ENCODE assay signal across 17 cellular contexts in genomic region chr13:106916329-106916728, GRCh38.
DNase-seq lines count a peak whose midpoint lies in the region; ATAC-seq and TF ChIP-seq lines count a peak whose summit lies in the region.
"Had no signal": no experiment of that assay in that cellular context is flagged by ENCODE, and none has a peak within 500 bp of the region (broad histone marks: within the 10 kb centered on the region; RNA-seq: fewer than 3 reads in every experiment).

No MANE protein-coding gene starts in this region.

- no peaks in the 10 kb centered on the region for H3K36me3 Mint-ChIP-seq in mesothelial cell of epicardium
- H3K36me3 Mint-ChIP-seq: activated CD8-positive, alpha-beta memory T cell treated with anti-CD3 and anti-CD28 coated beads, Interleukin-2, amount 10 ng/mL, durations not matched to agents 7 days and 5 days had no signal

- peak overlapping the region; percentile 49 for H3K4me3 Mint-ChIP-seq in mesothelial cell of epicardium
- H3K4me3 Mint-ChIP-seq: activated CD8-positive, alpha-beta memory T cell treated with anti-CD3 and anti-CD28 coated beads, Interleukin-2, amount 10 ng/mL, durations not matched to agents 7 days and 5 days had no signal

- DNase-seq in right atrium auricular region (ENCODE audit: low spot score): no peak
- DNase-seq in Right ventricle myocardium inferior (ENCODE audit: missing footprints): no peak
- DNase-seq in brain microvascular endothelial cell: peak; percentile 11
- DNase-seq in mesothelial cell of epicardium (ENCODE audit: low spot score in 2 of 2, unreplicated experiment in 2 of 2): no peak
- DNase-seq in upper lobe of left lung: no peak
- no peak for DNase-seq in GF-D8 (lab: John Stamatoyannopoulos, UW)
- DNase-seq in stomach: no peak
- DNase-seq: activated CD8-positive, alpha-beta memory T cell treated with anti-CD3 and anti-CD28 coated beads, Interleukin-2, amount 10 ng/mL, durations not matched to agents 7 days and 5 days; activated naive CD4-positive, alpha-beta T cell treated with Interleukin-2 at 50 U/mL for 16 hours; DMS 273 treated with DMSO at 0.1 percent for 48 hours; Kasumi-1; OCI-M1; stimulated activated naive CD4-positive, alpha-beta T cell; WERI-Rb-1 had no signal

- H3K4me3 ChIP-seq in right atrium auricular region (peak overlapping the region in 1 of 2 donors; percentile 56), brain microvascular endothelial cell (ENCODE audit: low read depth, low read length) (no peak overlapping the region), upper lobe of left lung (peak overlapping the region in 1 of 4 donors; percentile 58), stomach (no peak overlapping the region)
- H3K4me3 ChIP-seq: cardiac muscle cell had no signal

- no peak for TF ChIP-seq POLR2A in upper lobe of left lung (IDR thresholded peaks at IDR 0.05)
- TF ChIP-seq POLR2A in stomach (IDR thresholded peaks at IDR 0.05): no peak

- TF ChIP-seq EP300 in upper lobe of left lung (IDR thresholded peaks at IDR 0.05) (no peak), stomach (IDR thresholded peaks at IDR 0.05) (no peak)

- H3K27me3 Mint-ChIP-seq in mesothelial cell of epicardium (ENCODE audit: low read depth): no peaks in the 10 kb centered on the region

- ATAC-seq in Right ventricle myocardium inferior: no peak
- ATAC-seq in upper lobe of left lung (ENCODE audit: low FRiP score in 2 of 2): no peak
- ATAC-seq in HG03432 (IDR thresholded peaks at IDR 0.05; ENCODE audit: unreplicated experiment): no peak
- ATAC-seq: activated CD8-positive, alpha-beta memory T cell treated with anti-CD3 and anti-CD28 coated beads, Interleukin-2, amount 10 ng/mL, durations not matched to agents 7 days and 5 days had no signal

- peaks cover 0 to 4% of the 10 kb centered on the region in 2 donors for H3K4me1 ChIP-seq in right atrium auricular region
- peaks cover 10 to 20% (median 13%) of the 10 kb centered on the region in 4 donors for H3K4me1 ChIP-seq in upper lobe of left lung
- peaks cover 0 to 25% (median 4%) of the 10 kb centered on the region in 4 donors for H3K4me1 ChIP-seq in stomach

- no peaks in the 10 kb centered on the region for H3K27me3 ChIP-seq in right atrium auricular region
- H3K27me3 ChIP-seq in brain microvascular endothelial cell (replicated peaks): no peaks in the 10 kb centered on the region
- H3K27me3 ChIP-seq in upper lobe of left lung: no peaks in the 10 kb centered on the region
- peaks cover 0 to 9% (median 0%) of the 10 kb centered on the region in 3 donors for H3K27me3 ChIP-seq in stomach

- in situ Hi-C loops in brain microvascular endothelial cell (cut with HindIII; ENCODE audit: low pct_ligation_motif_present, low sequenced_read_pairs): no loop called here

- H3K9me3 Mint-ChIP-seq in mesothelial cell of epicardium: peaks cover 14% of the 10 kb centered on the region

- H3K27ac ChIP-seq in right atrium auricular region (peak overlapping the region; percentile 75 to 81), brain microvascular endothelial cell (peak overlapping the region; percentile 7), upper lobe of left lung (peak overlapping the region in 3 of 4 donors; percentile 87 to 97 (median 93)), stomach (no peak overlapping the region)
- H3K27ac ChIP-seq: cardiac muscle cell, epithelial cell of prostate, WERI-Rb-1 had no signal

- peak overlapping the region; percentile 88 for H3K27ac Mint-ChIP-seq in mesothelial cell of epicardium
- H3K27ac Mint-ChIP-seq: activated CD8-positive, alpha-beta memory T cell treated with anti-CD3 and anti-CD28 coated beads, Interleukin-2, amount 10 ng/mL, durations not matched to agents 7 days and 5 days had no signal

- peaks cover 43% of the 10 kb centered on the region for H3K4me1 Mint-ChIP-seq in mesothelial cell of epicardium

- H3K9me3 ChIP-seq in right atrium auricular region (no peaks in the 10 kb centered on the region), upper lobe of left lung (no peaks in the 10 kb centered on the region), stomach (no peaks in the 10 kb centered on the region)

- WGBS in upper lobe of left lung, 2 donors: 73 to 82% methylated on average over 10 to 11 of the region's 11 CpGs
- 64 to 79% (median 75%) methylated on average over 11 of the region's 11 CpGs for WGBS in stomach, 5 donors

- intact Hi-C loops in Right ventricle myocardium inferior (cut with DNase I): loop anchor here (5.0 kb wide), 5 partner anchors 44 to 364 kb away; no protein-coding TSS in a partner anchor
- intact Hi-C loops in stomach (cut with DNase I; ENCODE audit: low total_unique reads): no loop called here

- H3K36me3 ChIP-seq in right atrium auricular region (no peaks in the 10 kb centered on the region), brain microvascular endothelial cell (replicated peaks) (no peaks in the 10 kb centered on the region), upper lobe of left lung (no peaks in the 10 kb centered on the region), stomach (no peaks in the 10 kb centered on the region)
- H3K36me3 ChIP-seq: cardiac muscle cell, WERI-Rb-1 had no signal

- TF ChIP-seq CTCF in right atrium auricular region (IDR thresholded peaks at IDR 0.05): no peak
- TF ChIP-seq CTCF in brain microvascular endothelial cell (IDR thresholded peaks at IDR 0.05; ENCODE audit: low read depth, low read length, missing control alignments): no peak
- TF ChIP-seq CTCF in mesothelial cell of epicardium (IDR thresholded peaks at IDR 0.05; ENCODE audit: unreplicated experiment): no peak
- TF ChIP-seq CTCF in upper lobe of left lung (IDR thresholded peaks at IDR 0.05): no peak
- no peak for TF ChIP-seq CTCF in stomach (IDR thresholded peaks at IDR 0.05)

Comparison
In these comparisons a context has a peak if more than half of its experiments do, and no peak if none do; other contexts are left out.
1. H3K27ac ChIP-seq: peak in right atrium auricular region (2 of 2), brain microvascular endothelial cell (single experiment) and upper lobe of left lung (3 of 4); none in stomach (0 of 5).